In the genomic region with DNA sequence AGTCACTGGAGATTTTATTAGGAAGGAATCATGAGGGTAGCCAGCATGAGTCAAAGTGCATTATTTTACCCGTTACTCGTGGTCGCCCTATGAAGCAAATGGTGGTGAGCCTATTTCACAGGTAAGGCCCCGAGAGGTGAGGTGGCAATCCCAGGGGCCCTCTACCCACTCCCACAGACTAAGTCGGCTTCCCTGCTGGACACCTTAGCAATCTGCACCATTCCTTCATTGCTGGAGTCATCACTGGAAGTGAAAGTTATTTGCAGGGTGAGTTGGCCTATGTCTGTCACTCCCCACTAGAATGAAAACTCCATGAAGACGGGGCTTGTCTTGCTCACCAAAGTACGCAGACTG, we compare ENCODE assay signal across 11 cellular contexts. TPM values are rescaled to one million over a fixed set of nuclear protein-coding genes. Genes with fewer than 3 reads are reported as not detected.
DNase-seq lines count a peak whose midpoint lies in the region; ATAC-seq, FAIRE-seq and TF ChIP-seq lines count a peak whose summit lies in the region.
"Had no signal": no experiment of that assay in that cellular context is flagged by ENCODE, and none has a peak within 500 bp of the region (broad histone marks: within the 10 kb centered on the region; RNA-seq: fewer than 3 reads in every experiment).

No MANE protein-coding gene starts in this region.

- TF ChIP-seq CTCF in D721Med (IDR thresholded peaks at IDR 0.05; ENCODE audit: insufficient read depth, missing control alignments) = no peak

- H2AFZ ChIP-seq in mesenchymal stem cell (ENCODE audit: low read depth, low read length) = no peak overlapping the region

- H3K79me1 ChIP-seq in mesenchymal stem cell (replicated peaks; ENCODE audit: low read length, poor library complexity, severe bottlenecking) = no peaks in the 10 kb centered on the region

- ATAC-seq in activated naive CD8-positive, alpha-beta T cell treated with anti-CD3 and anti-CD28 coated beads, Interleukin-2, amount 50 U/mL, for 24 hours = peak; percentile 21
- no peak for ATAC-seq in GM18868 (IDR thresholded peaks at IDR 0.05; ENCODE audit: unreplicated experiment)

- no peak overlapping the region for H3K14ac ChIP-seq in mesenchymal stem cell (ENCODE audit: low read length in 2 of 2)

- H3K27me3 ChIP-seq in mesenchymal stem cell (ENCODE audit: control insufficient read depth in 1 of 2, insufficient read depth in 1 of 2, low read length in 2 of 2) = no peaks in the 10 kb centered on the region
- no peaks in the 10 kb centered on the region for H3K27me3 ChIP-seq in thymus (ENCODE audit: control insufficient read depth, insufficient read depth)

- H2BK15ac ChIP-seq in mesenchymal stem cell (ENCODE audit: low read depth, poor library complexity, severe bottlenecking) = no peak overlapping the region

- H3K27ac ChIP-seq in mesenchymal stem cell (ENCODE audit: low read length, poor library complexity, severe bottlenecking) (peak overlapping the region; percentile 61), thymus (ENCODE audit: low read depth) (peak overlapping the region; percentile 46)

- peak overlapping the region; percentile 79 to 94 for H3K18ac ChIP-seq in mesenchymal stem cell (ENCODE audit: low read depth in 1 of 2, low read length in 2 of 2)

- peak overlapping the region; percentile 96 for H4K91ac ChIP-seq in mesenchymal stem cell (ENCODE audit: low read length)

- H3K4me3 Mint-ChIP-seq in activated naive CD8-positive, alpha-beta T cell treated with anti-CD3 and anti-CD28 coated beads, Interleukin-2, amount 50 U/mL, for 24 hours = peak overlapping the region; percentile 74
- H3K4me3 Mint-ChIP-seq: neural crest cell had no signal

- peak overlapping the region; percentile 21 for H2AK5ac ChIP-seq in mesenchymal stem cell (ENCODE audit: low read length, severe bottlenecking)

- H3K4me2 ChIP-seq in mesenchymal stem cell (ENCODE audit: low read length, poor library complexity, severe bottlenecking) = no peak overlapping the region

- DNase-seq in activated CD8-positive, alpha-beta memory T cell treated with anti-CD3 and anti-CD28 coated beads for 24 hours = peak; percentile 67
- DNase-seq in activated CD8-positive, alpha-beta memory T cell treated with anti-CD3 and anti-CD28 coated beads, Interleukin-2, amount 50 U/mL, for 4 hours = no peak
- DNase-seq in activated naive CD8-positive, alpha-beta T cell treated with anti-CD3 and anti-CD28 coated beads, Interleukin-2, amount 50 U/mL, for 24 hours = peak; percentile 36
- no peak for DNase-seq in mesenchymal stem cell
- DNase-seq in NCI-H69 (lab: John Stamatoyannopoulos, UW) = no peak
- no peak for DNase-seq in D721Med (ENCODE audit: insufficient read length, low spot score)
- DNase-seq: RPMI8226 had no signal

- peak overlapping the region; percentile 74 for H2BK120ac ChIP-seq in mesenchymal stem cell (ENCODE audit: low read depth, low read length)

- no peaks in the 10 kb centered on the region for H3K9me3 ChIP-seq in mesenchymal stem cell (ENCODE audit: control insufficient read depth, low read length)
- no peaks in the 10 kb centered on the region for H3K9me3 ChIP-seq in thymus (ENCODE audit: control insufficient read depth)

- H2BK12ac ChIP-seq in mesenchymal stem cell (ENCODE audit: low read length in 2 of 2) = peak overlapping the region; percentile 69 to 98

- no peaks in the 10 kb centered on the region for H3K36me3 ChIP-seq in mesenchymal stem cell (ENCODE audit: control insufficient read depth in 1 of 2, insufficient read depth in 2 of 2, low read depth in 1 of 2, low read length in 2 of 2)
- no peaks in the 10 kb centered on the region for H3K36me3 ChIP-seq in thymus (ENCODE audit: control insufficient read depth, insufficient read depth)

- no peaks in the 10 kb centered on the region for H3K9me3 Mint-ChIP-seq in activated naive CD8-positive, alpha-beta T cell treated with anti-CD3 and anti-CD28 coated beads, Interleukin-2, amount 50 U/mL, for 24 hours
- H3K9me3 Mint-ChIP-seq: neural crest cell had no signal

- peak overlapping the region in 1 of 2 experiments; percentile 26 for H3K4me3 ChIP-seq in mesenchymal stem cell (ENCODE audit: insufficient read depth in 1 of 2, low read depth in 1 of 2, low read length in 2 of 2)
- H3K4me3 ChIP-seq in thymus (ENCODE audit: low read length) = no peak overlapping the region

- H2BK5ac ChIP-seq in mesenchymal stem cell (ENCODE audit: low read depth, low read length, poor library complexity, severe bottlenecking) = no peak overlapping the region

- peak overlapping the region; percentile 80 for H4K8ac ChIP-seq in mesenchymal stem cell (ENCODE audit: low read length)

- H3K4ac ChIP-seq in mesenchymal stem cell (ENCODE audit: low read depth in 1 of 2, low read length in 2 of 2) = peak overlapping the region; percentile 51 to 83

- H3K36me3 Mint-ChIP-seq in activated naive CD8-positive, alpha-beta T cell treated with anti-CD3 and anti-CD28 coated beads, Interleukin-2, amount 50 U/mL, for 24 hours (ENCODE audit: low read depth) = no peaks in the 10 kb centered on the region

- H3K4me1 ChIP-seq in mesenchymal stem cell (ENCODE audit: control insufficient read depth, insufficient read depth, low read depth, low read length) (peaks cover 34% of the 10 kb centered on the region), thymus (ENCODE audit: control insufficient read depth, insufficient read depth, low read length) (peaks cover 2% of the 10 kb centered on the region)

- H3K9ac ChIP-seq in mesenchymal stem cell (ENCODE audit: low read length) = peak overlapping the region; percentile 88

- H3K27ac Mint-ChIP-seq in activated naive CD8-positive, alpha-beta T cell treated with anti-CD3 and anti-CD28 coated beads, Interleukin-2, amount 50 U/mL, for 24 hours = peak overlapping the region; percentile 99

- H3K23ac ChIP-seq in mesenchymal stem cell (ENCODE audit: low read length in 2 of 2) = no peak overlapping the region

- peaks cover 2% of the 10 kb centered on the region for H3K27me3 Mint-ChIP-seq in activated naive CD8-positive, alpha-beta T cell treated with anti-CD3 and anti-CD28 coated beads, Interleukin-2, amount 50 U/mL, for 24 hours

- peaks cover 34% of the 10 kb centered on the region for H3K4me1 Mint-ChIP-seq in activated naive CD8-positive, alpha-beta T cell treated with anti-CD3 and anti-CD28 coated beads, Interleukin-2, amount 50 U/mL, for 24 hours

- no peak for FAIRE-seq in D721Med (lab: Jason Lieb, UNC)
- FAIRE-seq: GM19239 had no signal

- WGBS in mesenchymal stem cell = 84% methylated on average over 7 of the region's 7 CpGs
- WGBS in thymus = 93% methylated on average over 7 of the region's 7 CpGs

RNA-seq across cellular contexts. Expression of gene TOMM20, which starts 52.7 kb away (rescaled TPM):
- 99.5 TPM for polyA plus RNA-seq in mesenchymal stem cell (2013, experiment 1 of 2)
- polyA plus RNA-seq in mesenchymal stem cell (2013, experiment 2 of 2) = 104 TPM
- polyA plus RNA-seq in thymus = 76.8 TPM

Comparison
In these comparisons a context has a peak if more than half of its experiments do, and no peak if none do; other contexts are left out.
1. DNase-seq: peak in activated CD8-positive, alpha-beta memory T cell treated with anti-CD3 and anti-CD28 coated beads for 24 hours (single experiment) and activated naive CD8-positive, alpha-beta T cell treated with anti-CD3 and anti-CD28 coated beads, Interleukin-2, amount 50 U/mL, for 24 hours (single experiment); none in activated CD8-positive, alpha-beta memory T cell treated with anti-CD3 and anti-CD28 coated beads, Interleukin-2, amount 50 U/mL, for 4 hours (single experiment), mesenchymal stem cell (single experiment), NCI-H69 (single experiment) and D721Med (single experiment).